In genomic region chr14:53180272-53181221, GRCh38 we compare ENCODE assay signal across 8 cellular contexts. TPM values are rescaled to one million over a fixed set of nuclear protein-coding genes. Genes with fewer than 3 reads are reported as not detected.
DNase-seq lines count a peak whose midpoint lies in the region; FAIRE-seq and TF ChIP-seq lines count a peak whose summit lies in the region.

No MANE protein-coding gene starts in this region.

- 83 to 87% methylated on average over 13 of the region's 13 CpGs for WGBS in sigmoid colon, 2 donors

- H4K20me1 ChIP-seq in OCI-LY7 (ENCODE audit: insufficient read depth, low read length) = no peaks in the 10 kb centered on the region

- TF ChIP-seq CTCF in OCI-LY7 (conservative IDR thresholded peaks at IDR 0.05; ENCODE audit: low read length) = 0 out of 2 replicates have a peak, but pooled peaks have one; percentile 20
- TF ChIP-seq CTCF in astrocyte of the cerebellum (IDR thresholded peaks at IDR 0.05; ENCODE audit: low read depth, low read length, missing control alignments) = peak; percentile 16
- TF ChIP-seq CTCF in sigmoid colon (IDR thresholded peaks at IDR 0.05) = no peak

- no peaks in the 10 kb centered on the region for H3K79me2 ChIP-seq in OCI-LY7 (ENCODE audit: insufficient read depth, low read depth, low read length)

- TF ChIP-seq POLR2A in GM12892 (IDR thresholded peaks at IDR 0.05; ENCODE audit: low read depth, low read length) (no peak), sigmoid colon (IDR thresholded peaks at IDR 0.05) (no peak)

- no TSS peak for BruUV-seq in OCI-LY7 (replicated peaks; lab: Mats Ljungman, UMichigan)

- H3K4me3 ChIP-seq in OCI-LY7 (ENCODE audit: low read depth, low read length, poor library complexity, severe bottlenecking) = no peak overlapping the region
- no peak overlapping the region for H3K4me3 ChIP-seq in astrocyte of the cerebellum (ENCODE audit: low read depth, low read length)
- no peak overlapping the region for H3K4me3 ChIP-seq in sigmoid colon

- no peaks in the 10 kb centered on the region for H3K27me3 ChIP-seq in sigmoid colon

- peak; percentile 75 for FAIRE-seq in GM12892 (lab: Jason Lieb, UNC)

- DNase-seq in GM12892 (ENCODE audit: insufficient read length) = no peak
- DNase-seq in OCI-LY7 (ENCODE audit: low spot score) = peak; percentile 7
- DNase-seq in astrocyte of the cerebellum (ENCODE audit: low read depth) = peak; percentile 3
- DNase-seq in stimulated activated CD4-positive, alpha-beta T cell treated with anti-CD3 and anti-CD28 coated beads, Interleukin-12 subunit alpha, Interleukin-12 subunit beta, amount 100 ng/mL, for 4 hours = peak; percentile 12
- DNase-seq in pons (ENCODE audit: low spot score) = no peak
- no peak for DNase-seq in hypothalamus (lab: John Stamatoyannopoulos, UW)
- no peak for DNase-seq in mesenteric fat pad (ENCODE audit: low spot score)
- DNase-seq in sigmoid colon = no peak

- TF ChIP-seq EP300 in sigmoid colon (IDR thresholded peaks at IDR 0.05) = no peak

- H3K4me1 ChIP-seq in OCI-LY7 (ENCODE audit: insufficient read depth, low read length, poor library complexity, severe bottlenecking) (no peaks in the 10 kb centered on the region), sigmoid colon (no peaks in the 10 kb centered on the region)

- in situ Hi-C loops in astrocyte of the cerebellum (cut with HindIII; ENCODE audit: low sequenced_read_pairs) = no loop called here

- CTCF ChIA-PET in OCI-LY7 (lab: Charles Lee; ENCODE audit: unreplicated experiment) = no interaction called here

- H2AFZ ChIP-seq in OCI-LY7 (ENCODE audit: low read length) = no peak overlapping the region

- H3K9me2 ChIP-seq in OCI-LY7 (ENCODE audit: insufficient read depth, low read length) = no peaks in the 10 kb centered on the region

- H3K36me3 ChIP-seq in OCI-LY7 (ENCODE audit: insufficient read depth, low read length) (no peaks in the 10 kb centered on the region), sigmoid colon (no peaks in the 10 kb centered on the region)

- H3K27ac ChIP-seq in OCI-LY7 (ENCODE audit: low read depth, low read length, poor library complexity, severe bottlenecking) (no peak overlapping the region), sigmoid colon (no peak overlapping the region)

- H3K4me2 ChIP-seq in OCI-LY7 (ENCODE audit: low read length) = no peak overlapping the region

- intact Hi-C loops in OCI-LY7 (cut with micrococcal nuclease; ENCODE audit: unreplicated experiment) = no loop called here
- intact Hi-C loops in sigmoid colon (cut with DNase I) = no loop called here

- H3K9me3 ChIP-seq in OCI-LY7 (ENCODE audit: low read length) = no peaks in the 10 kb centered on the region
- H3K9me3 ChIP-seq in sigmoid colon = no peaks in the 10 kb centered on the region

- POLR2A ChIA-PET in OCI-LY7 (lab: Charles Lee) = no interaction called here

RNA-seq across cellular contexts. Expression of gene DDHD1, which starts 27.4 kb away (rescaled TPM):
- 26.3 TPM for polyA plus RNA-seq in GM12892 (2012; ENCODE audit: missing spikeins)
- total RNA-seq in OCI-LY7 (2014; rRNA removed; shearing (Covaris generic)) = 26.7 and 28.7 TPM in 2 replicates
- total RNA-seq in OCI-LY7 (2022) (43.3 and 45.2 TPM in 2 replicates), mesenteric fat pad (21.3 TPM), sigmoid colon (10 to 100 TPM; 15.2 to 21.4 (median 17.9) TPM)
- 1 to 10 TPM; 1.2 to 4.8 (median 1.2) TPM for polyA plus RNA-seq in sigmoid colon

Comparison
In these comparisons a context has a peak if more than half of its experiments do, and no peak if none do; other contexts are left out.
1. DNase-seq: peak in OCI-LY7 (single experiment), astrocyte of the cerebellum (single experiment) and stimulated activated CD4-positive, alpha-beta T cell treated with anti-CD3 and anti-CD28 coated beads, Interleukin-12 subunit alpha, Interleukin-12 subunit beta, amount 100 ng/mL, for 4 hours (single experiment); none in GM12892 (single experiment), pons (single experiment), hypothalamus (0 of 51), mesenteric fat pad (single experiment) and sigmoid colon (single experiment).
2. CTCF ChIP-seq: peak in OCI-LY7 (single experiment) and astrocyte of the cerebellum (single experiment); none in sigmoid colon (0 of 4).